In the genomic region with DNA sequence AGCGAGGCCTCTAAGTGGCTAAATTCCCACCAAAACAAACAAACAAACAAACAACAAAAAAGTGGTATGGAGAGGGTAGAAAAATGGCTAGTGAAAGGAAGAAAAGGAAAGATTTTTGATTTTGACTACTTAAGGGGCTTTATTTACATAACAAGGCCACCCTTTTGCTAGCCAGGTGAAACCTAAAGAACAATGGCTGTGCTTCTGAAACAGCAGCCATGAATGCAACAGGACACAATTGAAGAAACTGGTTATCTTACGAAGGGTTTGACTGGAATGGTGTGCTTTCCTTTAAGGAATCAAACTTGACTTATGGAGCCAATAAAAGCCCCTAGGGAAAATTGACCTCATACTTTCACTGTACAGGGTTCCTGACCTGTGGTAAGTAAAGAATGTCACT, we compare ENCODE assay signal across 24 cellular contexts.
"Had no signal": no experiment of that assay in that cellular context is flagged by ENCODE, and none has a peak within 500 bp of the region (broad histone marks: within the 10 kb centered on the region; RNA-seq: fewer than 3 reads in every experiment).

No MANE protein-coding gene starts in this region.

- DNase-seq: Kasumi-1, MM.1S, NCI-H1092 treated with DMSO at 0.1 percent for 48 hours, NCI-H1436, NCI-H187, NCI-H2029, NCI-H2081 treated with DMSO at 0.1 percent for 48 hours, NCI-H2171, NCI-H226, NCI-H446, NCI-H510A, NCI-H524 treated with DMSO at 0.1 percent for 48 hours, NCI-H69, NCI-H774, PC-3, SHP77, SJCRH30 had no signal

- H3K4me1 ChIP-seq: SJCRH30 had no signal

- H3K4me3 Mint-ChIP-seq: IgD-negative memory B cell had no signal

- H3K27ac Mint-ChIP-seq: IgD-negative memory B cell had no signal

- ATAC-seq: HepG2, K562, Panc1, PC-3, SK-N-SH treated with all-trans-retinoic acid at 6 μM for 48 hours had no signal

- H3K4me3 ChIP-seq: K562, SJCRH30 had no signal

- H3K27me3 ChIP-seq: SJCRH30 had no signal

- H3K4me2 ChIP-seq: KMS-11 had no signal

- H3K36me3 Mint-ChIP-seq: IgD-negative memory B cell had no signal

- H3K36me3 ChIP-seq: SJCRH30 had no signal

- H3K4me1 Mint-ChIP-seq: IgD-negative memory B cell had no signal

- H3K9ac ChIP-seq: KMS-11 had no signal

- H3K27ac ChIP-seq: KMS-11, RWPE1, SJCRH30 had no signal
